Comparison of ENCODE assay signal across 8 cellular contexts in the genomic region with DNA sequence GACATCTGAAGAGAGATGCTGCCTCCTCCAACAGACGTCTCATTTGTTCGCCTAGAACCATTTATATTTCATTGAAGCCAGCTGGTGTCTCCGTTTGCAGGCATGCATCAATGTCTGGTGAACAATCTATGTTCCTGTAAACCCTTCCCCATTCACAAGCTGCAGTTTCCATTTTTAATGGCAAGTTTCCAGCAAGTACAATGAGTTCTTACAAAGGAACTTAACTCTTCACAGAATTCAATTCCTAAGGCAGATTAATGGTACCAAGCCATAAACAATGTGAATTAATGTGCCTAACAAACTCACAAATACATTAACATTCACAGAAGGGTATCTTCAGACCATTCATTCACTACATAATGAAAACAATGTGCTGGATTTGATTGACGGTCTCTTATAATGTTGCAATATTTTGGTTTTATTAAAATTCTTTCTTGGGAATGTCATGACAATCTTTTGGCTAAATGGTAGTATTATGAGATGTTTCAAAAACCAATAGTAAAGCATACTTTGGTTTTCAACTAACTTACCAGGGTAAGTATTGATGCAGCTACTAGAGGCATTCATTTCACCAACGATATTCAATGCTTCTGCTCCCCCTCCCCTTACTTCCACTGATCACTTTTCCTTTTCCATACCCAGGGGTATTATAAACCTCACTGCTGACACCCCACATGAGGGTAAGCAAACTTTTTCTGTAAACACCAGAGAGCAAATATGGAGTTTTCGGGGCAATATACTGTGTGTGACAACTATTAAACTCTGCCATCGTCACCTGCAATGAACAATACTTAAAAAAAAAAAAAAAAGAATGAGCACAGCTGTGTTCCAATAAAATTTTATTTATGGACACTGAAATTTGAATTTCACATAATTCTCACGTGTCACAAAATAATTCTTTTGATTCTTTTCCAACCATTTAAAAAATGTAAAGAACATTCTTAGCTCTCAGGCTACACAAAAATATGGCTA. TPM values are rescaled to one million over a fixed set of nuclear protein-coding genes. Genes with fewer than 3 reads are reported as not detected.
DNase-seq lines count a peak whose midpoint lies in the region; ATAC-seq, FAIRE-seq and TF ChIP-seq lines count a peak whose summit lies in the region.

No MANE protein-coding gene starts in this region.

- no peaks in the 10 kb centered on the region for H3K36me3 ChIP-seq in CD4-positive, alpha-beta memory T cell (ENCODE audit: insufficient read depth, low read length)
- peaks cover 21% of the 10 kb centered on the region for H3K36me3 ChIP-seq in HUES6 (ENCODE audit: control insufficient read depth, insufficient read depth, low read length)
- no peaks in the 10 kb centered on the region for H3K36me3 ChIP-seq in small intestine (ENCODE audit: control insufficient read depth in 2 of 2, insufficient read depth in 2 of 2, low read length in 2 of 2)

- H3K27ac ChIP-seq in CD4-positive, alpha-beta memory T cell (ENCODE audit: low read depth, low read length) = peak overlapping the region; percentile 93
- 0 out of 2 replicates have a peak overlapping the region, but pooled peaks have one; percentile 28 for H3K27ac ChIP-seq in HUES6 (ENCODE audit: low read depth, low read length)
- H3K27ac ChIP-seq in right cardiac atrium (ENCODE audit: low read length) = no peak overlapping the region
- no peak overlapping the region for H3K27ac ChIP-seq in small intestine (ENCODE audit: low read depth in 1 of 2, low read length in 1 of 2)

- POLR2A ChIA-PET in CD4-positive, alpha-beta memory T cell (lab: Charles Lee; ENCODE audit: partially characterized antibody) = interaction anchor here (1.0 to 6.3 kb wide), 5 partner anchors 9 to 108 kb away, joined by 6 to 109 read pairs (median 13); a partner anchor contains a TSS
- POLR2A ChIA-PET in activated CD4-positive, alpha-beta memory T cell treated with anti-CD3 and anti-CD28 coated beads for 36 hours (lab: Charles Lee) = interaction anchor here (0.6 to 2.1 kb wide), 8 partner anchors 9 to 211 kb away, joined by 3 to 10 read pairs (median 4); no protein-coding TSS in a partner anchor

- no peak for ATAC-seq in right cardiac atrium
- ATAC-seq in GM18909 (IDR thresholded peaks at IDR 0.05; ENCODE audit: poor library complexity, unreplicated experiment) = no peak

- peak overlapping the region; percentile 70 to 97 (median 88) for H3K27ac Mint-ChIP-seq in CD4-positive, alpha-beta memory T cell
- peak overlapping the region; percentile 65 for H3K27ac Mint-ChIP-seq in activated CD4-positive, alpha-beta memory T cell treated with anti-CD3 and anti-CD28 coated beads for 36 hours

- H3K27me3 ChIP-seq in CD4-positive, alpha-beta memory T cell (ENCODE audit: insufficient read depth, low read length) = no peaks in the 10 kb centered on the region
- H3K27me3 ChIP-seq in HUES6 (ENCODE audit: control insufficient read depth, insufficient read depth, low read length) = no peaks in the 10 kb centered on the region
- no peaks in the 10 kb centered on the region for H3K27me3 ChIP-seq in right cardiac atrium (ENCODE audit: control insufficient read depth, insufficient read depth)
- no peaks in the 10 kb centered on the region for H3K27me3 ChIP-seq in small intestine (ENCODE audit: control insufficient read depth in 2 of 2, insufficient read depth in 2 of 2, low read length in 2 of 2)

- DNase-seq in CD4-positive, alpha-beta memory T cell = no peak
- DNase-seq in activated CD4-positive, alpha-beta memory T cell treated with anti-CD3 and anti-CD28 coated beads for 36 hours = no peak
- DNase-seq in right cardiac atrium = no peak
- peak; percentile 25 for DNase-seq in small intestine
- DNase-seq in GM13977 (ENCODE audit: low spot score) = no peak
- no peak for DNase-seq in NOMO-1 treated with dmso at 0.1 percent for 144 hours (lab: John Stamatoyannopoulos, UW; ENCODE audit: unreplicated experiment)

- peaks cover 72% of the 10 kb centered on the region for H3K4me1 ChIP-seq in CD4-positive, alpha-beta memory T cell (ENCODE audit: insufficient read depth, low read length)
- H3K4me1 ChIP-seq in HUES6 (ENCODE audit: control insufficient read depth, insufficient read depth, low read length) = peaks cover 33% of the 10 kb centered on the region
- peaks cover 3% of the 10 kb centered on the region for H3K4me1 ChIP-seq in right cardiac atrium (ENCODE audit: control insufficient read depth, insufficient read depth, low read length)
- peaks cover 4 to 5% of the 10 kb centered on the region in 2 donors for H3K4me1 ChIP-seq in small intestine (ENCODE audit: control insufficient read depth in 2 of 2, insufficient read depth in 1 of 2, low read depth in 1 of 2, low read length in 1 of 2)

- in situ Hi-C loops in GM13977 (cut with MboI; ENCODE audit: low pct_unique_long_range_greater_than_20kb, low sequenced_read_pairs, unreplicated experiment) = no loop called here

- no peaks in the 10 kb centered on the region for H3K27me3 Mint-ChIP-seq in CD4-positive, alpha-beta memory T cell
- no peaks in the 10 kb centered on the region for H3K27me3 Mint-ChIP-seq in activated CD4-positive, alpha-beta memory T cell treated with anti-CD3 and anti-CD28 coated beads for 36 hours

- H3K36me3 Mint-ChIP-seq in CD4-positive, alpha-beta memory T cell = peaks cover 0 to 24% of the 10 kb centered on the region in 2 donors
- H3K36me3 Mint-ChIP-seq in activated CD4-positive, alpha-beta memory T cell treated with anti-CD3 and anti-CD28 coated beads for 36 hours = peaks cover 24% of the 10 kb centered on the region

- H3K4me3 Mint-ChIP-seq in CD4-positive, alpha-beta memory T cell = peak overlapping the region; percentile 94 to 99 (median 96)
- H3K4me3 Mint-ChIP-seq in activated CD4-positive, alpha-beta memory T cell treated with anti-CD3 and anti-CD28 coated beads for 36 hours = peak overlapping the region; percentile 86

- intact Hi-C loops in CD4-positive, alpha-beta memory T cell (cut with micrococcal nuclease) = no loop called here
- intact Hi-C loops in activated CD4-positive, alpha-beta memory T cell treated with anti-CD3 and anti-CD28 coated beads for 36 hours (cut with micrococcal nuclease) = loop anchor here (1.0 to 2.0 kb wide), 2 partner anchors 15 to 40 kb away; no protein-coding TSS in a partner anchor
- intact Hi-C loops in right cardiac atrium (cut with DNase I) = no loop called here

- peak overlapping the region in 1 of 2 donors; percentile 17 for H3K4me3 ChIP-seq in CD4-positive, alpha-beta memory T cell (ENCODE audit: low read length in 2 of 2)
- H3K4me3 ChIP-seq in HUES6 (ENCODE audit: low read depth, low read length) = peak overlapping the region; percentile 87
- H3K4me3 ChIP-seq in right cardiac atrium (ENCODE audit: low read length) = peak overlapping the region; percentile 73
- peak overlapping the region in 1 of 2 donors; percentile 43 for H3K4me3 ChIP-seq in small intestine (ENCODE audit: low read depth in 1 of 2, low read length in 2 of 2)

- peak overlapping the region; percentile 27 for H3K9ac ChIP-seq in HUES6 (ENCODE audit: low read length)

- WGBS in right cardiac atrium = 37% methylated on average over 8 of the region's 8 CpGs
- WGBS in small intestine, 3 donors = 35 to 41% (median 38%) methylated on average over 8 of the region's 8 CpGs

- peaks cover 36 to 87% (median 57%) of the 10 kb centered on the region in 4 donors for H3K4me1 Mint-ChIP-seq in CD4-positive, alpha-beta memory T cell
- peaks cover 56% of the 10 kb centered on the region for H3K4me1 Mint-ChIP-seq in activated CD4-positive, alpha-beta memory T cell treated with anti-CD3 and anti-CD28 coated beads for 36 hours (ENCODE audit: low read depth)

- H3K9me3 ChIP-seq in CD4-positive, alpha-beta memory T cell (ENCODE audit: control insufficient read depth in 1 of 2, low read length in 2 of 2) = no peaks in the 10 kb centered on the region
- H3K9me3 ChIP-seq in HUES6 (ENCODE audit: control insufficient read depth, insufficient read depth, low read depth, low read length) (no peaks in the 10 kb centered on the region), right cardiac atrium (ENCODE audit: control insufficient read depth, low read length) (no peaks in the 10 kb centered on the region), small intestine (ENCODE audit: control insufficient read depth, low read depth) (no peaks in the 10 kb centered on the region)

- FAIRE-seq in small intestine (lab: Jason Lieb, UNC) = no peak

- H3K9me3 Mint-ChIP-seq in CD4-positive, alpha-beta memory T cell = no peaks in the 10 kb centered on the region
- no peaks in the 10 kb centered on the region for H3K9me3 Mint-ChIP-seq in activated CD4-positive, alpha-beta memory T cell treated with anti-CD3 and anti-CD28 coated beads for 36 hours

- TF ChIP-seq CTCF in GM13977 (IDR thresholded peaks at IDR 0.05; ENCODE audit: extremely low read depth, insufficient read depth, missing control alignments) = no peak

- CTCF ChIA-PET in CD4-positive, alpha-beta memory T cell (lab: Charles Lee; ENCODE audit: partially characterized antibody) = interaction anchor here (0.6 to 1.6 kb wide), 6 partner anchors 10 to 94 kb away, joined by 3 to 7 read pairs (median 4); no protein-coding TSS in a partner anchor
- CTCF ChIA-PET in activated CD4-positive, alpha-beta memory T cell treated with anti-CD3 and anti-CD28 coated beads for 36 hours (lab: Charles Lee) = interaction anchor here (0.6 to 2.6 kb wide), 4 partner anchors 10 to 977 kb away, joined by 4 to 7 read pairs (median 4); no protein-coding TSS in a partner anchor

RNA-seq across cellular contexts. Expression of a gene that starts 4.2 kb away (rescaled TPM):
- total RNA-seq in CD4-positive, alpha-beta memory T cell = 10 to 100 TPM; 68.6 to 69.8 TPM
- 10 to 100 TPM; 49.3 to 51.7 TPM for polyA plus RNA-seq in CD4-positive, alpha-beta memory T cell
- 10 to 100 TPM; 45.7 to 46.0 TPM for total RNA-seq in activated CD4-positive, alpha-beta memory T cell treated with anti-CD3 and anti-CD28 coated beads for 36 hours
- 10 to 100 TPM; 34.4 to 39.7 (median 37.8) TPM for total RNA-seq in right cardiac atrium
- polyA plus RNA-seq in right cardiac atrium (32.6 TPM), small intestine (10 to 100 TPM; 19.9 to 28.5 (median 20.0) TPM)

Comparison
In these comparisons a context has a peak if more than half of its experiments do, and no peak if none do; other contexts are left out.
1. H3K27ac ChIP-seq: peak in CD4-positive, alpha-beta memory T cell (single experiment) and HUES6 (single experiment); none in right cardiac atrium (single experiment) and small intestine (0 of 2).